8 cellular contexts compared by ENCODE assay signal in genomic region chr7:87876759-87877234, GRCh38. TPM values are rescaled to one million over a fixed set of nuclear protein-coding genes. Genes with fewer than 3 reads are reported as not detected.
DNase-seq lines count a peak whose midpoint lies in the region; ATAC-seq and TF ChIP-seq lines count a peak whose summit lies in the region.

No MANE protein-coding gene starts in this region.

- peak overlapping the region; percentile 81 for H3K4me3 ChIP-seq in fibroblast of pulmonary artery (replicated peaks; ENCODE audit: low read depth, low read length)
- peak overlapping the region; percentile 72 to 87 (median 80) for H3K4me3 ChIP-seq in stomach

- POLR2A ChIA-PET in naive thymus-derived CD8-positive, alpha-beta T cell (lab: Charles Lee) = interaction anchor here (0.7 to 1.3 kb wide), 4 partner anchors 10 to 724 kb away, joined by 3 to 6 read pairs (median 5); partner anchors contain the start of genes ADAM22, DMTF1 and TMEM243

- H3K4me1 Mint-ChIP-seq in activated T-helper 17 cell treated with anti-CD3 and anti-CD28 coated beads, Interleukin-2, amount 50 U/mL, for 72 hours = peaks cover 34% of the 10 kb centered on the region
- peaks cover 21 to 61% (median 42%) of the 10 kb centered on the region in 4 donors for H3K4me1 Mint-ChIP-seq in naive thymus-derived CD8-positive, alpha-beta T cell

- peaks cover 0 to 46% (median 22%) of the 10 kb centered on the region in 4 donors for H3K4me1 ChIP-seq in stomach

- peaks cover 0 to 8% (median 0%) of the 10 kb centered on the region in 4 donors for H3K9me3 ChIP-seq in stomach

- no peaks in the 10 kb centered on the region for H3K27me3 ChIP-seq in stomach

- no peaks in the 10 kb centered on the region for H3K27me3 Mint-ChIP-seq in activated T-helper 17 cell treated with anti-CD3 and anti-CD28 coated beads, Interleukin-2, amount 50 U/mL, for 72 hours
- H3K27me3 Mint-ChIP-seq in naive thymus-derived CD8-positive, alpha-beta T cell = no peaks in the 10 kb centered on the region

- in situ Hi-C loops in G401 (cut with HindIII; ENCODE audit: low sequenced_read_pairs) = no loop called here

- no peak for TF ChIP-seq EP300 in stomach (IDR thresholded peaks at IDR 0.05)

- H3K27ac ChIP-seq in stomach = peak overlapping the region; percentile 95 to 98 (median 97)

- peak; percentile 11 for ATAC-seq in HG03354 (IDR thresholded peaks at IDR 0.05; ENCODE audit: poor library complexity, severe bottlenecking, unreplicated experiment)
- peak; percentile 27 for ATAC-seq in activated T-helper 17 cell treated with anti-CD3 and anti-CD28 coated beads, Interleukin-2, amount 50 U/mL, for 72 hours (replicated peaks)
- ATAC-seq in naive thymus-derived CD8-positive, alpha-beta T cell = peak; percentile 12 to 17
- no peak for ATAC-seq in HG03565 (IDR thresholded peaks at IDR 0.05; ENCODE audit: unreplicated experiment)

- 0% methylated on average over 21 to 31 of the region's 31 CpGs for WGBS in stomach, 5 donors

- no peaks in the 10 kb centered on the region for H3K9me3 Mint-ChIP-seq in activated T-helper 17 cell treated with anti-CD3 and anti-CD28 coated beads, Interleukin-2, amount 50 U/mL, for 72 hours
- H3K9me3 Mint-ChIP-seq in naive thymus-derived CD8-positive, alpha-beta T cell = peaks cover 0 to 16% (median 5%) of the 10 kb centered on the region in 9 donors

- peak; percentile 56 for DNase-seq in G401 (ENCODE audit: low spot score)
- DNase-seq in OCI-M1 (lab: John Stamatoyannopoulos, UW) = peak; percentile 84
- peak; percentile 64 for DNase-seq in fibroblast of pulmonary artery (ENCODE audit: low read depth)
- peak in 7 of 10 donors; percentile 4 to 64 (median 26) for DNase-seq in naive thymus-derived CD8-positive, alpha-beta T cell
- DNase-seq in stomach = peak; percentile 70

- peaks cover 73% of the 10 kb centered on the region for H3K36me3 Mint-ChIP-seq in activated T-helper 17 cell treated with anti-CD3 and anti-CD28 coated beads, Interleukin-2, amount 50 U/mL, for 72 hours (ENCODE audit: low read depth)
- peaks cover 13 to 24% (median 17%) of the 10 kb centered on the region in 3 donors for H3K36me3 Mint-ChIP-seq in naive thymus-derived CD8-positive, alpha-beta T cell

- H3K27ac Mint-ChIP-seq in activated T-helper 17 cell treated with anti-CD3 and anti-CD28 coated beads, Interleukin-2, amount 50 U/mL, for 72 hours = peak overlapping the region; percentile 96
- H3K27ac Mint-ChIP-seq in naive thymus-derived CD8-positive, alpha-beta T cell = peak overlapping the region; percentile 75 to 99 (median 98)

- peak overlapping the region; percentile 80 for H3K4me3 Mint-ChIP-seq in activated T-helper 17 cell treated with anti-CD3 and anti-CD28 coated beads, Interleukin-2, amount 50 U/mL, for 72 hours
- peak overlapping the region; percentile 91 to 97 (median 96) for H3K4me3 Mint-ChIP-seq in naive thymus-derived CD8-positive, alpha-beta T cell

- H3K36me3 ChIP-seq in stomach = no peaks in the 10 kb centered on the region

- TF ChIP-seq CTCF in fibroblast of pulmonary artery (IDR thresholded peaks at IDR 0.05; ENCODE audit: low read length, missing control alignments) (no peak), stomach (IDR thresholded peaks at IDR 0.05) (no peak)

- TF ChIP-seq POLR2A in stomach (IDR thresholded peaks at IDR 0.05) = no peak

- intact Hi-C loops in stomach (cut with DNase I; ENCODE audit: low total_unique reads) = no loop called here

RNA-seq across cellular contexts. Expression of gene DBF4, which starts 0.5 kb away (rescaled TPM):
- 65.6 and 77.7 TPM in 2 replicates for total RNA-seq in G401 (2014; rRNA removed; shearing (Covaris generic))
- total RNA-seq in activated T-helper 17 cell treated with anti-CD3 and anti-CD28 coated beads, Interleukin-2, amount 50 U/mL, for 72 hours = 10 to 100 TPM; 50.8 to 76.4 TPM
- total RNA-seq in naive thymus-derived CD8-positive, alpha-beta T cell = 10 to 100 TPM; 33.3 to 33.4 TPM
- polyA plus RNA-seq in naive thymus-derived CD8-positive, alpha-beta T cell = 10 to 100 TPM; 23.4 to 32.6 (median 24.6) TPM
- total RNA-seq in stomach = 10 to 100 TPM in 4 of 5 donors, 1 to 10 TPM in 1; 2.0 to 29.9 (median 12.0) TPM
- polyA plus RNA-seq in stomach = 1 to 10 TPM; 4.1 to 6.6 (median 5.9) TPM

RNA-seq across cellular contexts. Expression of gene SLC25A40, which starts 0.6 kb away (rescaled TPM):
- 13.0 and 20.4 TPM in 2 replicates for total RNA-seq in G401 (2014; rRNA removed; shearing (Covaris generic))
- 10 to 100 TPM; 45.1 to 47.1 TPM for total RNA-seq in activated T-helper 17 cell treated with anti-CD3 and anti-CD28 coated beads, Interleukin-2, amount 50 U/mL, for 72 hours
- 10 to 100 TPM; 22.9 to 38.1 TPM for total RNA-seq in naive thymus-derived CD8-positive, alpha-beta T cell
- polyA plus RNA-seq in naive thymus-derived CD8-positive, alpha-beta T cell = 10 to 100 TPM in 1 of 3 donors, 1 to 10 TPM in 2; 9.0 to 14.9 (median 9.5) TPM
- total RNA-seq in stomach = 10 to 100 TPM in 2 of 5 donors, 1 to 10 TPM in 2, not detected in 1; 6.4 to 22.0 (median 11.5) TPM
- 1 to 10 TPM; 3.5 to 8.1 (median 6.5) TPM for polyA plus RNA-seq in stomach

RNA-seq across cellular contexts. Expression of gene ADAM22, which starts 57.3 kb away (rescaled TPM):
- total RNA-seq in G401 (2014; rRNA removed; shearing (Covaris generic)) = 3.9 and 5.5 TPM in 2 replicates
- total RNA-seq in activated T-helper 17 cell treated with anti-CD3 and anti-CD28 coated beads, Interleukin-2, amount 50 U/mL, for 72 hours = under 1 TPM; 0.32 to 0.82 TPM
- total RNA-seq in naive thymus-derived CD8-positive, alpha-beta T cell = 1 to 10 TPM; 7.8 to 9.2 TPM
- 1 to 10 TPM in 1 of 3 donors, under 1 TPM in 2; 0.60 to 1.6 (median 0.91) TPM for polyA plus RNA-seq in naive thymus-derived CD8-positive, alpha-beta T cell
- total RNA-seq in stomach = 10 to 100 TPM in 2 of 5 donors, 1 to 10 TPM in 1, under 1 TPM in 1, not detected in 1; 0.29 to 16.8 (median 5.9) TPM
- under 1 TPM; 0.06 to 0.15 (median 0.15) TPM for polyA plus RNA-seq in stomach

Comparison
In these comparisons a context has a peak if more than half of its experiments do, and no peak if none do; other contexts are left out.
1. DNase-seq: peak in every context shown above with its lines; median percentile 84 in OCI-M1; 70 in stomach; 64 in fibroblast of pulmonary artery; 56 in G401; 26 in naive thymus-derived CD8-positive, alpha-beta T cell.